Comparison of ENCODE assay signal across 28 cellular contexts in the genomic region with DNA sequence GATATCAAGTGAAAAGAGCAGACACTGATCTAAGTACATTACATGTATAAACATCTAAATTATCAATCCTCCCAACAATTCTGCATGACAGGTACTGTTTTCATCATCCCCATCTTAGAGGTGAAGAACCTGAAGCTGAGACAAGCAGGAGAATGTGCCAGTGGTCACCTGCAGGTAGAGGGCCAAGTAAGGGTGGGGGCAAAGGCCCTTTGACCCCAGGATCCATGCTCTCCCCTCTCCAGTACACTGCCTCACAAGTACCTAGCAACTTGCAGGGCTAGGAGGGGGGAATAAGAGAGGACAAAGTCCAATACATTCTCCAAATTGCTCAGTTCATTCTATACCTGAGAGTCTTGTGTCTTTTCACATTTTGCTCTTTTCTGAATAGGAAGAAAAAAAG. TPM values are rescaled to one million over a fixed set of nuclear protein-coding genes. Genes with fewer than 3 reads are reported as not detected.
DNase-seq lines count a peak whose midpoint lies in the region; ATAC-seq, FAIRE-seq and TF ChIP-seq lines count a peak whose summit lies in the region.
"Had no signal": no experiment of that assay in that cellular context is flagged by ENCODE, and none has a peak within 500 bp of the region (broad histone marks: within the 10 kb centered on the region; RNA-seq: fewer than 3 reads in every experiment).

No MANE protein-coding gene starts in this region.

- no peak for DNase-seq in activated T-cell treated with anti-CD3 and anti-CD28 coated beads, Interleukin-2, amount 50 U/mL, for 24 hours
- no peak for DNase-seq in activated T-cell treated with anti-CD3 and anti-CD28 coated beads, Interleukin-2, amount 50 U/mL, for 48 hours
- DNase-seq in A549 (ENCODE audit: low read depth in 1 of 2, low spot score in 1 of 2): no peak
- no peak for DNase-seq in K562 (ENCODE audit: extremely low read depth in 1 of 4, low spot score in 3 of 4)
- DNase-seq in GM23248: no peak
- no peak for DNase-seq in stimulated activated CD4-positive, alpha-beta T cell treated with anti-CD3 and anti-CD28 coated beads, Interleukin-4, amount 100 ng/mL, for 24 hours
- no peak for DNase-seq in SKM-1 treated with dmso at 0.1 percent for 144 hours (lab: John Stamatoyannopoulos, UW; ENCODE audit: unreplicated experiment)
- DNase-seq: ACHN; BE2C; C1 segment of cervical spinal cord; CD4-positive, alpha-beta memory T cell; CD4-positive, CD25-positive, alpha-beta regulatory T cell; CD8-positive, alpha-beta memory T cell; COR-L47; DMS 273 treated with DMSO at 0.1 percent for 48 hours; DMS153; DMS53; DMS79; DND-41; EL; GDM1 had no signal

- CTCF ChIA-PET in A549 (lab: Yijun Ruan, JAX) (interaction anchor here (0.5 kb wide), 1 partner anchor 37 kb away, joined by 5 read pairs; no protein-coding TSS in a partner anchor), K562 (lab: Yijun Ruan, JAX; ENCODE audit: low intra/inter-chr PET ratio) (no interaction called here)

- H3K36me3 ChIP-seq in K562 (ENCODE audit: control insufficient read depth, insufficient read depth, low read length) (peaks cover 30% of the 10 kb centered on the region; the same call in 2 of the 3 replicates), GM23248 (ENCODE audit: low read depth) (peaks cover 8% of the 10 kb centered on the region; the same call in 1 of the 2 replicates)

- H2AFZ ChIP-seq in K562 (ENCODE audit: low read depth, low read length) (no peak overlapping the region), GM23248 (no peak overlapping the region)

- H4K20me1 ChIP-seq in K562 (replicated peaks; ENCODE audit: control insufficient read depth, insufficient read depth, low read length) (no peaks in the 10 kb centered on the region), GM23248 (ENCODE audit: insufficient read depth) (no peaks in the 10 kb centered on the region)

- TF ChIP-seq EP300 in A549 (IDR thresholded peaks at IDR 0.05) (no peak), K562 (IDR thresholded peaks at IDR 0.05; ENCODE audit: low read length) (no peak)

- no peak for TF ChIP-seq CTCF in A549 (IDR thresholded peaks at IDR 0.05)
- TF ChIP-seq CTCF in VCaP (conservative IDR thresholded peaks at IDR 0.05): no peak
- no peak for TF ChIP-seq CTCF in K562 (IDR thresholded peaks at IDR 0.05 in 2 of 3, conservative IDR thresholded peaks at IDR 0.05 in 1 of 3; ENCODE audit: insufficient read depth in 2 of 3, low read depth in 1 of 3, low read length in 3 of 3)

- TF ChIP-seq RAD21 in A549 (conservative IDR thresholded peaks at IDR 0.05 in 1 of 2, IDR thresholded peaks at IDR 0.05 in 1 of 2) (no peak), K562 (CRISPR knock-in tag; conservative IDR thresholded peaks at IDR 0.05 in 1 of 2, IDR thresholded peaks at IDR 0.05 in 1 of 2) (no peak)

- H3K9me3 Mint-ChIP-seq in activated T-cell treated with anti-CD3 and anti-CD28 coated beads, Interleukin-2, amount 50 U/mL, for 24 hours: no peaks in the 10 kb centered on the region
- H3K9me3 Mint-ChIP-seq: CD14-positive monocyte; CD4-positive, alpha-beta memory T cell; CD4-positive, CD25-positive, alpha-beta regulatory T cell; CD8-positive, alpha-beta memory T cell had no signal

- H3K9ac ChIP-seq in K562 (ENCODE audit: insufficient read depth in 1 of 2, low read depth in 2 of 2, low read length in 2 of 2): no peak overlapping the region
- H3K9ac ChIP-seq in GM23248: no peak overlapping the region
- H3K9ac ChIP-seq: BLaER1 had no signal

- no peak for FAIRE-seq in A549 (lab: Jason Lieb, UNC)
- no peak for FAIRE-seq in K562 (lab: Jason Lieb, UNC)
- FAIRE-seq: GM12891, GM18507 had no signal

- H3K9me3 ChIP-seq in A549 (no peaks in the 10 kb centered on the region), K562 (replicated peaks; ENCODE audit: control insufficient read depth, insufficient read depth, low read depth, low read length) (no peaks in the 10 kb centered on the region), GM23248 (ENCODE audit: low read depth) (no peaks in the 10 kb centered on the region)
- H3K9me3 ChIP-seq: BE2C, BLaER1 had no signal

- ATAC-seq in A549: no peak
- ATAC-seq in K562: 0 out of 3 replicates have a peak, but pooled peaks have one; percentile 10

- intact Hi-C loops in K562 (cut with micrococcal nuclease): no loop called here

- TF ChIP-seq POLR2A in A549 (IDR thresholded peaks at IDR 0.05; ENCODE audit: low read length) (no peak), K562 (conservative IDR thresholded peaks at IDR 0.05) (peak; percentile 55)

- H3K4me1 Mint-ChIP-seq in activated T-cell treated with anti-CD3 and anti-CD28 coated beads, Interleukin-2, amount 50 U/mL, for 24 hours (ENCODE audit: low read depth): peaks cover 2% of the 10 kb centered on the region
- H3K4me1 Mint-ChIP-seq: CD14-positive monocyte had no signal

- no peak overlapping the region for H3K27ac ChIP-seq in A549
- peak overlapping the region; percentile 42; the same call in 1 of the 2 replicates for H3K27ac ChIP-seq in VCaP
- H3K27ac ChIP-seq in K562 (ENCODE audit: extremely low read depth, low read depth, low read length): no peak overlapping the region
- H3K27ac ChIP-seq in GM23248: no peak overlapping the region
- H3K27ac ChIP-seq: 22Rv1, BLaER1 had no signal

- H3K9me2 ChIP-seq in GM23248 (ENCODE audit: insufficient read depth): no peaks in the 10 kb centered on the region

- H3K27me3 ChIP-seq in K562 (ENCODE audit: control insufficient read depth in 2 of 2, insufficient read depth in 2 of 2, low read length in 2 of 2): no peaks in the 10 kb centered on the region
- no peaks in the 10 kb centered on the region for H3K27me3 ChIP-seq in GM23248 (replicated peaks; ENCODE audit: insufficient read depth)
- H3K27me3 ChIP-seq: BE2C, BLaER1 had no signal

- H3K27ac Mint-ChIP-seq in activated T-cell treated with anti-CD3 and anti-CD28 coated beads, Interleukin-2, amount 50 U/mL, for 24 hours: peak overlapping the region; percentile 41
- H3K27ac Mint-ChIP-seq: CD14-positive monocyte had no signal

- H3K4me3 ChIP-seq in A549: no peak overlapping the region
- no peak overlapping the region for H3K4me3 ChIP-seq in K562
- H3K4me3 ChIP-seq in GM23248: no peak overlapping the region
- H3K4me3 ChIP-seq: BLaER1 had no signal

- H3F3A ChIP-seq in GM23248 (ENCODE audit: insufficient read depth): peaks cover 15% of the 10 kb centered on the region; the same call in 1 of the 2 replicates

- POLR2A ChIA-PET in A549 (lab: Yijun Ruan, JAX): no interaction called here
- POLR2A ChIA-PET in K562 (lab: Yijun Ruan, JAX): interaction anchor here (0.7 kb wide), 1 partner anchor 1989 kb away, joined by 3 read pairs; no protein-coding TSS in a partner anchor

- H3K4me3 Mint-ChIP-seq in activated T-cell treated with anti-CD3 and anti-CD28 coated beads, Interleukin-2, amount 50 U/mL, for 24 hours: no peak overlapping the region
- H3K4me3 Mint-ChIP-seq: CD14-positive monocyte; CD4-positive, alpha-beta memory T cell; CD4-positive, CD25-positive, alpha-beta regulatory T cell; CD8-positive, alpha-beta memory T cell had no signal

- in situ Hi-C loops in K562 (cut with MboI): no loop called here
- in situ Hi-C loops in GM23248 (cut with MboI): no loop called here

- no peak overlapping the region for H3K4me2 ChIP-seq in A549
- no peak overlapping the region for H3K4me2 ChIP-seq in K562 (ENCODE audit: insufficient read depth, low read length)
- H3K4me2 ChIP-seq in GM23248 (ENCODE audit: unreplicated experiment): no peak overlapping the region
- H3K4me2 ChIP-seq: BLaER1 had no signal

- H3K79me2 ChIP-seq in K562 (ENCODE audit: control insufficient read depth, insufficient read depth, low read length) (no peaks in the 10 kb centered on the region), GM23248 (ENCODE audit: insufficient read depth) (no peaks in the 10 kb centered on the region)

- no TSS peak for BruUV-seq in K562 (replicated peaks; lab: Mats Ljungman, UMichigan)

- H3K9me1 ChIP-seq in K562 (ENCODE audit: control insufficient read depth, insufficient read depth, low read length): no peaks in the 10 kb centered on the region

- H3K4me1 ChIP-seq in A549: peaks cover 12% of the 10 kb centered on the region; the same call in 1 of the 3 replicates
- peaks cover 0 to 3% of the 10 kb centered on the region in 2 experiments; a peak in 2 of 5 replicates for H3K4me1 ChIP-seq in K562 (replicated peaks in 1 of 2; ENCODE audit: control insufficient read depth in 2 of 2, insufficient read depth in 2 of 2, low read length in 2 of 2)
- no peaks in the 10 kb centered on the region for H3K4me1 ChIP-seq in GM23248 (ENCODE audit: insufficient read depth)
- H3K4me1 ChIP-seq: BE2C, BLaER1 had no signal

- H3K36me3 Mint-ChIP-seq in activated T-cell treated with anti-CD3 and anti-CD28 coated beads, Interleukin-2, amount 50 U/mL, for 24 hours (ENCODE audit: low read depth): peaks cover 55% of the 10 kb centered on the region

- no peaks in the 10 kb centered on the region for H3K27me3 Mint-ChIP-seq in activated T-cell treated with anti-CD3 and anti-CD28 coated beads, Interleukin-2, amount 50 U/mL, for 24 hours
- H3K27me3 Mint-ChIP-seq: CD4-positive, alpha-beta memory T cell; CD4-positive, CD25-positive, alpha-beta regulatory T cell; CD8-positive, alpha-beta memory T cell had no signal

RNA-seq across cellular contexts. Expression of a gene that starts 8.3 kb away (rescaled TPM):
- 10.1 and 11.6 TPM in 2 replicates for polyA plus RNA-seq in A549 (2011; rRNA removed)
- 6.4 and 7.6 TPM in 2 replicates for polyA plus RNA-seq in A549 (2012; cell fraction: cytosol; rRNA removed)
- 6.1 and 8.0 TPM in 2 replicates for polyA plus RNA-seq in A549 (2012; cell fraction: nucleus; rRNA removed)
- 9.4 to 10.1 TPM (median 10.1 TPM) in 3 replicates for polyA plus RNA-seq in A549 (2017; fragmentation: RNase III; extraction: RNeasy Plus Mini Kit Qiagen cat#74134 plus additional on column Dnase treatment)
- 3.6 and 4.1 TPM in 2 replicates for polyA minus RNA-seq in A549 (2011; rRNA and poly(A)+ RNA removed)
- 0.11 TPM in 1 of 2 replicates, not detected in the other for total RNA-seq in K562 (2011; cell fraction: chromatin; rRNA removed; ENCODE audit: low replicate concordance)
- total RNA-seq in K562 (2011; cell fraction: nucleolus; rRNA removed): not detected in 2 replicates
- total RNA-seq in K562 (2011; cell fraction: nucleoplasm; rRNA removed): not detected in 2 replicates
- not detected in 2 replicates for total RNA-seq in K562 (2014; rRNA removed)
- total RNA-seq in K562 (2014; rRNA removed; fragmentation: Illumina TruSeq; extraction: Trizol): 0.04 TPM in 1 of 2 replicates, not detected in the other
- 0.04 TPM in 1 of 2 replicates, not detected in the other for total RNA-seq in K562 (2015; rRNA removed; fragmentation: Illumina TruSeq; extraction: Trizol)
- 0.07 TPM in 1 of 2 replicates, not detected in the other for total RNA-seq in K562 (2021)
- polyA plus RNA-seq in K562 (2011; rRNA removed): 0.04 TPM in 1 of 2 replicates, not detected in the other
- 0.01 and 0.13 TPM in 2 replicates for polyA plus RNA-seq in K562 (2011; cell fraction: cytosol; rRNA removed)
- polyA plus RNA-seq in K562 (2011; cell fraction: nucleus; rRNA removed): 0.03 and 0.11 TPM in 2 replicates
- 0.06 and 0.08 TPM in 2 replicates for polyA plus RNA-seq in K562 (2012)
- polyA plus RNA-seq in K562 (2014; fragmentation: Illumina TruSeq; extraction: Trizol): 0.03 TPM in 1 of 2 replicates, not detected in the other
- under 1 TPM; 0.01 TPM for polyA plus RNA-seq in K562 (2014; fragmentation: Nextera tagmentation; extraction: Ambion mirVana)
- polyA plus RNA-seq in K562 (2014; rRNA removed): not detected in 2 replicates
- not detected in 2 replicates for polyA minus RNA-seq in K562 (2011; rRNA and poly(A)+ RNA removed)
- not detected in 2 replicates for polyA minus RNA-seq in K562 (2011; cell fraction: cytosol; rRNA and poly(A)+ RNA removed)
- polyA minus RNA-seq in K562 (2011; cell fraction: nucleus; rRNA and poly(A)+ RNA removed): not detected in 2 replicates
- 0.25 and 0.32 TPM in 2 replicates for total RNA-seq in GM23248 (2014; rRNA removed; shearing (Covaris generic))
- polyA plus RNA-seq in GM23248 (2016; fragmentation: Nextera tagmentation; extraction: Ambion mirVana): 0.11 and 0.16 TPM in 2 replicates
- total RNA-seq: G401 had no signal
- polyA plus RNA-seq: CD14-positive monocyte had no signal

RNA-seq across cellular contexts. Expression of a gene that starts 16.7 kb away (rescaled TPM):
- 112 and 203 TPM in 2 replicates for polyA plus RNA-seq in A549 (2011; rRNA removed)
- 20.3 and 26.1 TPM in 2 replicates for polyA plus RNA-seq in A549 (2012; cell fraction: cytosol; rRNA removed)
- 8.5 and 15.0 TPM in 2 replicates for polyA plus RNA-seq in A549 (2012; cell fraction: nucleus; rRNA removed)
- polyA plus RNA-seq in A549 (2017; fragmentation: RNase III; extraction: RNeasy Plus Mini Kit Qiagen cat#74134 plus additional on column Dnase treatment): 127 to 134 TPM (median 128 TPM) in 3 replicates
- 16.1 and 16.4 TPM in 2 replicates for polyA minus RNA-seq in A549 (2011; rRNA and poly(A)+ RNA removed)
- total RNA-seq in K562 (2011; cell fraction: chromatin; rRNA removed; ENCODE audit: low replicate concordance): 6.3 and 22.1 TPM in 2 replicates
- 4.8 and 5.1 TPM in 2 replicates for total RNA-seq in K562 (2011; cell fraction: nucleolus; rRNA removed)
- 13.7 and 29.4 TPM in 2 replicates for total RNA-seq in K562 (2011; cell fraction: nucleoplasm; rRNA removed)
- 61.1 and 62.5 TPM in 2 replicates for total RNA-seq in K562 (2014; rRNA removed)
- total RNA-seq in K562 (2014; rRNA removed; fragmentation: Illumina TruSeq; extraction: Trizol): 103 and 132 TPM in 2 replicates
- total RNA-seq in K562 (2015; rRNA removed; fragmentation: Illumina TruSeq; extraction: Trizol): 69.7 and 73.5 TPM in 2 replicates
- 178 and 180 TPM in 2 replicates for total RNA-seq in K562 (2021)
- polyA plus RNA-seq in K562 (2011; rRNA removed): 77.5 and 129 TPM in 2 replicates
- polyA plus RNA-seq in K562 (2011; cell fraction: cytosol; rRNA removed): 7.7 and 19.4 TPM in 2 replicates
- 9.0 and 12.6 TPM in 2 replicates for polyA plus RNA-seq in K562 (2011; cell fraction: nucleus; rRNA removed)
- 69.2 and 125 TPM in 2 replicates for polyA plus RNA-seq in K562 (2012)
- 76.1 and 85.8 TPM in 2 replicates for polyA plus RNA-seq in K562 (2014; fragmentation: Illumina TruSeq; extraction: Trizol)
- polyA plus RNA-seq in K562 (2014; fragmentation: Nextera tagmentation; extraction: Ambion mirVana): 10 to 100 TPM; 54.2 to 56.4 TPM
- 67.2 and 69.1 TPM in 2 replicates for polyA plus RNA-seq in K562 (2014; rRNA removed)
- polyA minus RNA-seq in K562 (2011; rRNA and poly(A)+ RNA removed): 84.7 and 114 TPM in 2 replicates
- 71.8 and 79.8 TPM in 2 replicates for polyA minus RNA-seq in K562 (2011; cell fraction: cytosol; rRNA and poly(A)+ RNA removed)
- polyA minus RNA-seq in K562 (2011; cell fraction: nucleus; rRNA and poly(A)+ RNA removed): 10.9 and 15.4 TPM in 2 replicates
- total RNA-seq in GM23248 (2014; rRNA removed; shearing (Covaris generic)): 50.5 and 54.1 TPM in 2 replicates
- polyA plus RNA-seq in GM23248 (2016; fragmentation: Nextera tagmentation; extraction: Ambion mirVana): 126 and 129 TPM in 2 replicates
